8 cellular contexts compared by ENCODE assay signal in genomic region chr17:74780443-74781238, GRCh38. TPM values are rescaled to one million over a fixed set of nuclear protein-coding genes. Genes with fewer than 3 reads are reported as not detected.
A peak's percentile ranks its signal among the peaks of the same experiment; 100 is the strongest.
DNase-seq lines count a peak whose midpoint lies in the region; ATAC-seq and TF ChIP-seq lines count a peak whose summit lies in the region.

No MANE protein-coding gene starts in this region.

- H3K4me3 Mint-ChIP-seq in dendritic cell treated with granulocyte-macrophage colony-stimulating factor and Interleukin-4, amounts not matched to agents 40 ng/mL and 50 ng/mL, for 4 days = peak overlapping the region; percentile 48

- peaks cover 3% of the 10 kb centered on the region for H3K27me3 Mint-ChIP-seq in dendritic cell treated with granulocyte-macrophage colony-stimulating factor and Interleukin-4, amounts not matched to agents 40 ng/mL and 50 ng/mL, for 4 days

- H3K4me1 Mint-ChIP-seq in dendritic cell treated with granulocyte-macrophage colony-stimulating factor and Interleukin-4, amounts not matched to agents 40 ng/mL and 50 ng/mL, for 4 days (ENCODE audit: low read depth) = peaks cover 93% of the 10 kb centered on the region

- H3K27ac Mint-ChIP-seq in dendritic cell treated with granulocyte-macrophage colony-stimulating factor and Interleukin-4, amounts not matched to agents 40 ng/mL and 50 ng/mL, for 4 days = peak overlapping the region; percentile 97

- peaks cover 66% of the 10 kb centered on the region for H3K36me3 Mint-ChIP-seq in dendritic cell treated with granulocyte-macrophage colony-stimulating factor and Interleukin-4, amounts not matched to agents 40 ng/mL and 50 ng/mL, for 4 days (ENCODE audit: low read depth)

- CTCF ChIA-PET in GM10248 (lab: Yijun Ruan, JAX) = interaction anchor here (0.8 to 11.5 kb wide), 7 partner anchors 10 to 181 kb away, joined by 3 to 143 read pairs (median 6); partner anchors contain the start of gene RAB37

- ATAC-seq in GM18867 (IDR thresholded peaks at IDR 0.05; ENCODE audit: unreplicated experiment) (no peak), sciatic nerve (no peak), left ventricle myocardium superior (no peak)

- intact Hi-C loops in dendritic cell treated with granulocyte-macrophage colony-stimulating factor and Interleukin-4, amounts not matched to agents 40 ng/mL and 50 ng/mL, for 4 days (cut with micrococcal nuclease) = loop anchor here (2.0 kb wide), 1 partner anchor 32 kb away; the partner anchor contains the start of gene NHERF1
- intact Hi-C loops in sciatic nerve (cut with DNase I) = loop anchor here (5.0 to 10.0 kb wide), 2 partner anchors 33 to 146 kb away; partner anchors contain the start of gene NHERF1
- intact Hi-C loops in left ventricle myocardium superior (cut with micrococcal nuclease) = no loop called here

- no peaks in the 10 kb centered on the region for H3K9me3 Mint-ChIP-seq in dendritic cell treated with granulocyte-macrophage colony-stimulating factor and Interleukin-4, amounts not matched to agents 40 ng/mL and 50 ng/mL, for 4 days

- H3K27ac ChIP-seq in 22Rv1 = no peak overlapping the region

- POLR2A ChIA-PET in GM10248 (lab: Yijun Ruan, JAX) = no interaction called here

- no peak for DNase-seq in GM10248 (ENCODE audit: extremely low spot score)
- DNase-seq in NOMO-1 treated with dmso at 0.1 percent for 144 hours (lab: John Stamatoyannopoulos, UW; ENCODE audit: unreplicated experiment) = peak; percentile 34
- DNase-seq in nucleus accumbens (lab: John Stamatoyannopoulos, UW) = peak in 31 of 56 donors; percentile 8 to 66 (median 32)
- no peak for DNase-seq in sciatic nerve (ENCODE audit: low spot score)
- no peak for DNase-seq in left ventricle myocardium superior

- TF ChIP-seq CTCF in 22Rv1 (IDR thresholded peaks at IDR 0.05) (peak; percentile 33), GM10248 (IDR thresholded peaks at IDR 0.05; ENCODE audit: control extremely low read depth, extremely low read depth, low read depth, missing control alignments) (peak; percentile 20)

RNA-seq across cellular contexts. Expression of gene NAT9, which starts 4.5 kb away (rescaled TPM):
- 50.3 TPM for total RNA-seq in sciatic nerve
- 21.1 TPM for total RNA-seq in left ventricle myocardium superior

RNA-seq across cellular contexts. Expression of gene NHERF1, which starts 32.2 kb away (rescaled TPM):
- total RNA-seq in sciatic nerve = 39.0 TPM
- 16.0 TPM for total RNA-seq in left ventricle myocardium superior

RNA-seq across cellular contexts. Expression of gene RAB37, which starts 43.6 kb away (rescaled TPM):
- total RNA-seq in sciatic nerve = 3.6 TPM
- 2.8 TPM for total RNA-seq in left ventricle myocardium superior

Comparison
In these comparisons a context has a peak if more than half of its experiments do, and no peak if none do; other contexts are left out.
1. DNase-seq: peak in NOMO-1 treated with dmso at 0.1 percent for 144 hours (single experiment) and nucleus accumbens (31 of 56); none in GM10248 (single experiment), sciatic nerve (single experiment) and left ventricle myocardium superior (single experiment).